28 cellular contexts compared by ENCODE assay signal in genomic region chr12:124482567-124482893, GRCh38.
"Had no signal": no experiment of that assay in that cellular context is flagged by ENCODE, and none has a peak within 500 bp of the region (broad histone marks: within the 10 kb centered on the region; RNA-seq: fewer than 3 reads in every experiment).

No MANE protein-coding gene starts in this region.

- H3K9me3 ChIP-seq: ascending aorta, left lung, lower lobe of right lung, pancreas, psoas muscle, right atrium auricular region, thoracic aorta had no signal

- H3K4me3 Mint-ChIP-seq: activated naive CD4-positive, alpha-beta T cell treated with anti-CD3 and anti-CD28 coated beads, Interleukin-2, amount 10 ng/mL, durations not matched to agents 7 days and 5 days; activated naive CD8-positive, alpha-beta T cell treated with anti-CD3 and anti-CD28 coated beads, Interleukin-2, amount 10 ng/mL, durations not matched to agents 7 days and 5 days; activated T-helper 1 cell treated with anti-CD3 and anti-CD28 coated beads, Interleukin-12 subunit alpha, Interleukin-12 subunit beta, Interleukin-2, Interleukin-4 antibody, amounts not matched to agents 30 ng/mL and 10 ng/mL and 1 ng/mL, durations not matched to agents 14 hours and 24 hours and 36 hours; brain; stimulated activated naive CD8-positive, alpha-beta T cell treated with anti-CD3 and anti-CD28 coated beads, Interleukin-15, Interleukin-2, amounts not matched to agents 100 ng/mL and 50 ng/mL, for 24 hours; T-helper 2 cell treated with Interferon-gamma antibody and Interleukin-4, amounts not matched to agents 5 μg/mL and 100 μg/mL, for 36 hours had no signal

- H3K27ac ChIP-seq: ascending aorta, cardiac muscle cell, coronary artery, left lung, lower lobe of right lung, psoas muscle, right atrium auricular region, thoracic aorta had no signal

- H3K27me3 ChIP-seq: ascending aorta, cardiac muscle cell, dorsolateral prefrontal cortex, left lung, pancreas, right atrium auricular region, spleen had no signal

- H3K4me3 ChIP-seq: ascending aorta, cardiac muscle cell, coronary artery, dorsolateral prefrontal cortex, left lung, lower lobe of right lung, pancreas, psoas muscle, right atrium auricular region, spleen, thoracic aorta had no signal

- H3K27me3 Mint-ChIP-seq: activated naive CD4-positive, alpha-beta T cell treated with anti-CD3 and anti-CD28 coated beads, Interleukin-2, amount 10 ng/mL, durations not matched to agents 7 days and 5 days; activated naive CD8-positive, alpha-beta T cell treated with anti-CD3 and anti-CD28 coated beads, Interleukin-2, amount 10 ng/mL, durations not matched to agents 7 days and 5 days; brain; naive B cell; stimulated activated naive CD8-positive, alpha-beta T cell treated with anti-CD3 and anti-CD28 coated beads, Interleukin-15, Interleukin-2, amounts not matched to agents 100 ng/mL and 50 ng/mL, for 24 hours had no signal

- H3K36me3 ChIP-seq: cardiac muscle cell had no signal

- H3K27ac Mint-ChIP-seq: activated naive CD4-positive, alpha-beta T cell treated with anti-CD3 and anti-CD28 coated beads, Interleukin-2, amount 10 ng/mL, durations not matched to agents 7 days and 5 days; activated naive CD8-positive, alpha-beta T cell treated with anti-CD3 and anti-CD28 coated beads, Interleukin-2, amount 10 ng/mL, durations not matched to agents 7 days and 5 days; activated T-helper 1 cell treated with anti-CD3 and anti-CD28 coated beads, Interleukin-12 subunit alpha, Interleukin-12 subunit beta, Interleukin-2, Interleukin-4 antibody, amounts not matched to agents 30 ng/mL and 10 ng/mL and 1 ng/mL, durations not matched to agents 14 hours and 24 hours and 36 hours; T-helper 2 cell treated with Interferon-gamma antibody and Interleukin-4, amounts not matched to agents 5 μg/mL and 100 μg/mL, for 36 hours had no signal

- ATAC-seq: pancreas, psoas muscle had no signal

- DNase-seq: activated CD4-positive, alpha-beta T cell treated with anti-CD3 and anti-CD28 coated beads for 48 hours; activated CD4-positive, alpha-beta T cell treated with anti-CD3 and anti-CD28 coated beads, Interleukin-2, amount 50 U/mL, for 48 hours; activated CD8-positive, alpha-beta memory T cell treated with anti-CD3 and anti-CD28 coated beads for 24 hours; activated effector memory CD4-positive, alpha-beta T cell treated with anti-CD3 and anti-CD28 coated beads, Interleukin-2, amount 50 U/mL, for 16 hours; activated naive CD4-positive, alpha-beta T cell treated with anti-CD3 and anti-CD28 coated beads, Interleukin-2, amount 10 ng/mL, durations not matched to agents 7 days and 5 days; activated naive CD8-positive, alpha-beta T cell treated with anti-CD3 and anti-CD28 coated beads, Interleukin-2, amount 10 ng/mL, durations not matched to agents 7 days and 5 days; activated T-cell treated with anti-CD3 and anti-CD28 coated beads, Interleukin-2, amount 50 U/mL, for 1 hour; dorsolateral prefrontal cortex; effector memory CD4-positive, alpha-beta T cell; lower lobe of right lung; naive B cell; nucleus accumbens; stimulated activated CD4-positive, alpha-beta T cell treated with anti-CD3 and anti-CD28 coated beads, Interleukin-2, amount 100 ng/mL, for 48 hours had no signal

- FAIRE-seq: frontal cortex, pancreas, urothelium cell line had no signal

- H3K9me3 Mint-ChIP-seq: activated naive CD4-positive, alpha-beta T cell treated with anti-CD3 and anti-CD28 coated beads, Interleukin-2, amount 10 ng/mL, durations not matched to agents 7 days and 5 days; activated naive CD8-positive, alpha-beta T cell treated with anti-CD3 and anti-CD28 coated beads, Interleukin-2, amount 10 ng/mL, durations not matched to agents 7 days and 5 days; brain; stimulated activated naive CD8-positive, alpha-beta T cell treated with anti-CD3 and anti-CD28 coated beads, Interleukin-15, Interleukin-2, amounts not matched to agents 100 ng/mL and 50 ng/mL, for 24 hours; T-helper 2 cell treated with Interferon-gamma antibody and Interleukin-4, amounts not matched to agents 5 μg/mL and 100 μg/mL, for 36 hours had no signal
